8 cellular contexts compared by ENCODE assay signal in genomic region chrX:150772150-150772970, GRCh38.
DNase-seq lines count a peak whose midpoint lies in the region; ATAC-seq, FAIRE-seq and TF ChIP-seq lines count a peak whose summit lies in the region.

No MANE protein-coding gene starts in this region.

- intact Hi-C loops in A673 (cut with micrococcal nuclease; ENCODE audit: unreplicated experiment) = loop anchor here (1.0 to 5.0 kb wide), 2 partner anchors 310 to 910 kb away; no protein-coding TSS in a partner anchor

- peaks cover 4% of the 10 kb centered on the region for H3K4me1 Mint-ChIP-seq in memory B cell

- peak; percentile 76 for TF ChIP-seq CTCF in A673 (conservative IDR thresholded peaks at IDR 0.05; ENCODE audit: low read depth, low read length)

- H3K9me3 Mint-ChIP-seq in memory B cell = no peaks in the 10 kb centered on the region

- no peaks in the 10 kb centered on the region for H3K36me3 ChIP-seq in A673 (ENCODE audit: insufficient read depth, low read length, poor library complexity, severe bottlenecking)

- no peaks in the 10 kb centered on the region for H3K4me1 ChIP-seq in A673 (ENCODE audit: insufficient read depth, low read length, poor library complexity, severe bottlenecking)

- CTCF ChIA-PET in A673 (lab: Charles Lee) = interaction anchor here (0.6 to 1.6 kb wide), 5 partner anchors 125 to 401 kb away, joined by 4 to 39 read pairs (median 6); partner anchors contain the start of gene HMGB3

- DNase-seq in A673 (ENCODE audit: low spot score) (peak; percentile 70), GM18507 (ENCODE audit: extremely low spot score, insufficient read length, low read depth) (peak; percentile 48), NCI-H510A treated with DMSO at 0.1 percent for 48 hours (lab: John Stamatoyannopoulos, UW) (peak; percentile 71), ecto neural progenitor cell (ENCODE audit: low spot score) (peak; percentile 88), memory B cell (ENCODE audit: low spot score in 2 of 2) (peak; percentile 59 to 71)
- peak; percentile 66 for DNase-seq in activated CD4-positive, alpha-beta T cell treated with anti-CD3 and anti-CD28 coated beads, Interleukin-2, amount 50 U/mL, for 4 hours
- peak; percentile 31 to 53 for DNase-seq in stimulated activated CD8-positive, alpha-beta memory T cell treated with anti-CD3 and anti-CD28 coated beads, Interleukin-2, amount 100 ng/mL, for 1 hour (ENCODE audit: low read depth in 2 of 2)

- no peaks in the 10 kb centered on the region for H3K27me3 ChIP-seq in A673 (replicated peaks; ENCODE audit: insufficient read depth, low read depth, low read length, poor library complexity)

- peaks cover 3% of the 10 kb centered on the region for H3K36me3 Mint-ChIP-seq in memory B cell

- ATAC-seq in HG03103 (IDR thresholded peaks at IDR 0.05; ENCODE audit: low read depth, unreplicated experiment) (peak; percentile 92), memory B cell (ENCODE audit: low read depth) (peak; percentile 75)

- FAIRE-seq in GM18507 (lab: Jason Lieb, UNC) = peak; percentile 69

- H3K27ac ChIP-seq in A673 (ENCODE audit: low read depth, low read length, poor library complexity, severe bottlenecking) = no peak overlapping the region

- POLR2A ChIA-PET in A673 (lab: Charles Lee; ENCODE audit: low non-redundant PET) = interaction anchor here (0.6 kb wide), 1 partner anchor 48 kb away, joined by 3 read pairs; no protein-coding TSS in a partner anchor

- no peak overlapping the region for H3K27ac Mint-ChIP-seq in memory B cell

- no peak overlapping the region for H3K4me3 Mint-ChIP-seq in memory B cell

- H3K9me3 ChIP-seq in A673 (ENCODE audit: low read depth, low read length, poor library complexity, severe bottlenecking) = no peaks in the 10 kb centered on the region

- H3K27me3 Mint-ChIP-seq in memory B cell = no peaks in the 10 kb centered on the region

- no peak overlapping the region for H3K4me3 ChIP-seq in A673 (ENCODE audit: low read depth, low read length, poor library complexity, severe bottlenecking)

- BruUV-seq in A673 (replicated peaks; lab: Mats Ljungman, UMichigan) = no TSS peak
